Comparison of ENCODE assay signal across 1 cellular context in genomic region chr5:150082889-150083288, GRCh38.
TF ChIP-seq lines count a peak whose summit lies in the region.

No MANE protein-coding gene starts in this region.

TF ChIP-seq in endothelial cell of umbilical vein, 7 proteins besides CTCF, POLR2A, EP300 and RAD21:
- no peak for TF ChIP-seq GATA2 (IDR thresholded peaks at IDR 0.05; ENCODE audit: insufficient read depth, insufficient read length, low read depth, low read length)
- TF ChIP-seq JUN (IDR thresholded peaks at IDR 0.05; ENCODE audit: borderline replicate concordance, insufficient read depth, insufficient read length, low read depth), result no peak
- TF ChIP-seq EZH2 (IDR thresholded peaks at IDR 0.05; ENCODE audit: borderline replicate concordance, low read depth, low read length, severe bottlenecking), result no peak
- no peak for TF ChIP-seq MYC (IDR thresholded peaks at IDR 0.05; ENCODE audit: low read depth, low read length)
- TF ChIP-seq, protein P1, sequence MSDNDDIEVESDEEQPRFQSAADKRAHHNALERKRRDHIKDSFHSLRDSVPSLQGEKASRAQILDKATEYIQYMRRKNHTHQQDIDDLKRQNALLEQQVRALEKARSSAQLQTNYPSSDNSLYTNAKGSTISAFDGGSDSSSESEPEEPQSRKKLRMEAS (IDR thresholded peaks at IDR 0.05; ENCODE audit: insufficient read depth, insufficient read length), result no peak
- no peak for TF ChIP-seq POLR2AphosphoS5 (IDR thresholded peaks at IDR 0.05; ENCODE audit: insufficient read depth, low read depth, low read length)
- no peak for TF ChIP-seq FOS (IDR thresholded peaks at IDR 0.05; ENCODE audit: borderline replicate concordance, insufficient read depth, low read length)
